In genomic region chr2:109134741-109135571, GRCh38 we compare ENCODE assay signal across 11 cellular contexts. TPM values are rescaled to one million over a fixed set of nuclear protein-coding genes. Genes with fewer than 3 reads are reported as not detected.
A peak's percentile ranks its signal among the peaks of the same experiment; 100 is the strongest.
DNase-seq lines count a peak whose midpoint lies in the region; ATAC-seq, FAIRE-seq and TF ChIP-seq lines count a peak whose summit lies in the region.
"Had no signal": no experiment of that assay in that cellular context is flagged by ENCODE, and none has a peak within 500 bp of the region (broad histone marks: within the 10 kb centered on the region; RNA-seq: fewer than 3 reads in every experiment).

No MANE protein-coding gene starts in this region.

- H3K9me3 Mint-ChIP-seq in naive B cell: no peaks in the 10 kb centered on the region

- in situ Hi-C loops in HepG2 (cut with HindIII; ENCODE audit: extremely low pct_ligation_motif_present, low pct_unique_long_range_greater_than_20kb): no loop called here

- BruUV-seq in HepG2 (replicated peaks; lab: Mats Ljungman, UMichigan): no TSS peak

- peak overlapping the region in 4 of 6 donors; percentile 45 to 88 (median 54) for H3K27ac Mint-ChIP-seq in naive B cell

- no peak for FAIRE-seq in HepG2 (lab: Jason Lieb, UNC)

- H3K27ac ChIP-seq in HepG2 (ENCODE audit: extremely low read length, insufficient read depth, low read length) (no peak overlapping the region), right atrium auricular region (no peak overlapping the region)
- H3K27ac ChIP-seq: GM23248 had no signal

- no peaks in the 10 kb centered on the region for H3K79me2 ChIP-seq in HepG2 (ENCODE audit: insufficient read depth, low read length)

- H3K4me1 ChIP-seq in HepG2 (ENCODE audit: insufficient read depth, low read length) (no peaks in the 10 kb centered on the region), right atrium auricular region (peaks cover 0 to 21% of the 10 kb centered on the region in 2 donors)

- no peak for TF ChIP-seq POLR2A in HepG2 (IDR thresholded peaks at IDR 0.05; ENCODE audit: insufficient read depth in 1 of 2, low read depth in 2 of 2, low read length in 2 of 2)

- H3K27me3 ChIP-seq in HepG2 (ENCODE audit: control insufficient read depth in 1 of 2, insufficient read depth in 2 of 2, low read length in 2 of 2) (peaks cover 2 to 47% of the 10 kb centered on the region in 2 experiments; a peak in 3 of 5 replicates), right atrium auricular region (no peaks in the 10 kb centered on the region)
- H3K27me3 ChIP-seq: adrenal gland had no signal

- H3K9me3 ChIP-seq in HepG2 (ENCODE audit: low read length) (no peaks in the 10 kb centered on the region), right atrium auricular region (no peaks in the 10 kb centered on the region)
- H3K9me3 ChIP-seq: adrenal gland had no signal

- H3K27me3 Mint-ChIP-seq in naive B cell: peaks cover 0 to 36% (median 23%) of the 10 kb centered on the region in 3 donors

- DNase-seq in GM12865 (ENCODE audit: low read depth): peak; percentile 45
- peak; percentile 25 for DNase-seq in naive B cell
- DNase-seq in NCI-H2081 treated with DMSO at 0.1 percent for 48 hours (lab: John Stamatoyannopoulos, UW): no peak
- no peak for DNase-seq in HepG2 (ENCODE audit: low spot score)
- no peak for DNase-seq in right atrium auricular region (ENCODE audit: low spot score)
- DNase-seq: GM23248, mammary epithelial cell had no signal

- H2AFZ ChIP-seq in HepG2 (ENCODE audit: low read length): no peak overlapping the region
- H2AFZ ChIP-seq: GM23248 had no signal

- no peak for TF ChIP-seq EP300 in HepG2 (IDR thresholded peaks at IDR 0.05; ENCODE audit: low read depth in 2 of 2, low read length in 2 of 2)
- TF ChIP-seq EP300 in HepG2 (CRISPR knock-in tag; IDR thresholded peaks at IDR 0.05; ENCODE audit: borderline replicate concordance): no peak

- no peak overlapping the region for H3K9ac ChIP-seq in HepG2 (ENCODE audit: insufficient read depth, low read depth, low read length)
- H3K9ac ChIP-seq: GM23248 had no signal

- no peaks in the 10 kb centered on the region for H4K20me1 ChIP-seq in HepG2 (ENCODE audit: insufficient read depth, low read length)

- TF ChIP-seq CTCF in GM12865 (IDR thresholded peaks at IDR 0.05; ENCODE audit: insufficient read depth, low read depth, low read length, missing control alignments) (no peak), HepG2 (CRISPR knock-in tag; IDR thresholded peaks at IDR 0.05) (no peak), right atrium auricular region (IDR thresholded peaks at IDR 0.05) (no peak)

- WGBS in HepG2 (ENCODE audit: low lambda C conversion rate): 37% methylated on average over 13 of the region's 15 CpGs

- no peak overlapping the region for H3K4me3 ChIP-seq in GM12865 (ENCODE audit: low read depth, low read length)
- no peak overlapping the region for H3K4me3 ChIP-seq in HepG2 (replicated peaks in 1 of 3; ENCODE audit: insufficient read depth in 1 of 3, low read depth in 2 of 3, low read length in 3 of 3)
- H3K4me3 ChIP-seq in right atrium auricular region: no peak overlapping the region
- H3K4me3 ChIP-seq: adrenal gland, GM23248 had no signal

- no peak for TF ChIP-seq RAD21 in HepG2 (CRISPR knock-in tag; IDR thresholded peaks at IDR 0.05)

- H3K36me3 ChIP-seq in HepG2 (replicated peaks in 1 of 2; ENCODE audit: control insufficient read depth in 1 of 2, insufficient read depth in 2 of 2, low read length in 2 of 2) (no peaks in the 10 kb centered on the region), right atrium auricular region (no peaks in the 10 kb centered on the region)
- H3K36me3 ChIP-seq: adrenal gland had no signal

- intact Hi-C loops in HepG2 (cut with micrococcal nuclease; ENCODE audit: unreplicated experiment): no loop called here

- peaks cover 0 to 4% of the 10 kb centered on the region in 2 donors for H3K36me3 Mint-ChIP-seq in naive B cell

- H3K4me1 Mint-ChIP-seq in naive B cell: peaks cover 9 to 60% (median 42%) of the 10 kb centered on the region in 3 donors

- ATAC-seq in GM19467 (IDR thresholded peaks at IDR 0.05; ENCODE audit: unreplicated experiment) (peak; percentile 74), HG03521 (IDR thresholded peaks at IDR 0.05; ENCODE audit: unreplicated experiment) (peak; percentile 64), naive B cell (ENCODE audit: low read depth in 2 of 2) (peak in 1 of 2 donors; percentile 48), HepG2 (no peak), HG03045 (IDR thresholded peaks at IDR 0.05; ENCODE audit: unreplicated experiment) (no peak)

- CTCF ChIA-PET in HepG2 (lab: Yijun Ruan, JAX; ENCODE audit: low intra/inter-chr PET ratio, low total read pairs): no interaction called here

- peak overlapping the region in 2 of 8 donors; percentile 7 to 62 for H3K4me3 Mint-ChIP-seq in naive B cell

- no peak overlapping the region for H3K4me2 ChIP-seq in HepG2 (ENCODE audit: low read depth, low read length)

- POLR2A ChIA-PET in HepG2 (lab: Yijun Ruan, JAX): no interaction called here

TF ChIP-seq in HepG2, 621 proteins besides CTCF, POLR2A, EP300 and RAD21:
- TF ChIP-seq PHB2 (IDR thresholded peaks at IDR 0.05; ENCODE audit: partially characterized antibody) (no peak), MBNL3 (CRISPR knock-in tag; conservative IDR thresholded peaks at IDR 0.05) (no peak), ZSCAN30 (CRISPR knock-in tag; IDR thresholded peaks at IDR 0.05) (no peak), ZNF737 (CRISPR knock-in tag; IDR thresholded peaks at IDR 0.05; ENCODE audit: borderline replicate concordance) (no peak), RFX5 (IDR thresholded peaks at IDR 0.05; ENCODE audit: low read depth, low read length) (no peak), NFE2L1 (CRISPR knock-in tag; IDR thresholded peaks at IDR 0.05; ENCODE audit: borderline replicate concordance) (no peak), ZBTB14 (CRISPR knock-in tag; IDR thresholded peaks at IDR 0.05) (no peak), HOXA5 (CRISPR knock-in tag; IDR thresholded peaks at IDR 0.05) (no peak), ZNF576 (CRISPR knock-in tag; IDR thresholded peaks at IDR 0.05) (no peak), FOXA1 (IDR thresholded peaks at IDR 0.05) (no peak), FOXA1 (CRISPR knock-in tag; IDR thresholded peaks at IDR 0.05) (no peak), KLF12 (CRISPR knock-in tag; IDR thresholded peaks at IDR 0.05; ENCODE audit: borderline replicate concordance) (no peak), CBX2 (IDR thresholded peaks at IDR 0.05; ENCODE audit: low read depth, low read length) (no peak), CBX2 (CRISPR knock-in tag; IDR thresholded peaks at IDR 0.05; ENCODE audit: low read depth) (no peak), ZNF720 (CRISPR knock-in tag; IDR thresholded peaks at IDR 0.05) (no peak), RELA (CRISPR knock-in tag; IDR thresholded peaks at IDR 0.05) (no peak), ZNF224 (CRISPR knock-in tag; IDR thresholded peaks at IDR 0.05) (no peak), ZNF75D (CRISPR knock-in tag; IDR thresholded peaks at IDR 0.05; ENCODE audit: borderline replicate concordance) (no peak), JUND (CRISPR knock-in tag; IDR thresholded peaks at IDR 0.05) (no peak), NFIC (IDR thresholded peaks at IDR 0.05; ENCODE audit: low read length) (no peak)

RNA-seq across cellular contexts. Expression of gene SH3RF3, which starts 6.0 kb away (rescaled TPM):
- polyA plus RNA-seq in naive B cell (ENCODE audit: low read depth in 6 of 6) (under 1 TPM in 5 of 6 donors, not detected in 1; 0.05 to 0.76 (median 0.64) TPM), HepG2 (2011; rRNA removed) (0.01 TPM in 1 of 2 replicates, not detected in the other)
- total RNA-seq in HepG2 (2016; rRNA removed; fragmentation: Illumina TruSeq; extraction: Trizol) (0.04 TPM in 1 of 2 replicates, not detected in the other), right atrium auricular region (1 to 10 TPM; 8.0 to 8.8 TPM)
- not detected in 2 replicates for total RNA-seq in HepG2 (2016; cell fraction: cytosol; rRNA removed; fragmentation: Illumina TruSeq; extraction: Trizol; ENCODE audit: low read depth)
- 0.02 TPM in 1 of 2 replicates, not detected in the other for total RNA-seq in HepG2 (2016; cell fraction: insoluble cytoplasmic fraction; rRNA removed; fragmentation: Illumina TruSeq; extraction: Trizol)
- not detected in 2 replicates for total RNA-seq in HepG2 (2016; cell fraction: membrane; rRNA removed; fragmentation: Illumina TruSeq; extraction: Trizol)
- total RNA-seq in HepG2 (2016; cell fraction: nucleus; rRNA removed; fragmentation: Illumina TruSeq; extraction: Trizol): not detected in 2 replicates
- polyA plus RNA-seq in HepG2 (2011; cell fraction: cytosol; rRNA removed): not detected in 2 replicates
- polyA plus RNA-seq in HepG2 (2011; cell fraction: nucleus; rRNA removed): 0.02 TPM in 1 of 2 replicates, not detected in the other
- polyA plus RNA-seq in HepG2 (2012): 0.03 and 0.05 TPM in 2 replicates
- not detected in 2 replicates for polyA plus RNA-seq in HepG2 (2016; cell fraction: cytosol; fragmentation: Illumina TruSeq; extraction: Trizol; ENCODE audit: low read depth)
- 0.03 TPM in 1 of 2 replicates, not detected in the other for polyA plus RNA-seq in HepG2 (2016; cell fraction: insoluble cytoplasmic fraction; fragmentation: Illumina TruSeq; extraction: Trizol; ENCODE audit: low read depth)
- not detected in 2 replicates for polyA plus RNA-seq in HepG2 (2016; cell fraction: membrane; fragmentation: Illumina TruSeq; extraction: Trizol; ENCODE audit: low read depth)
- not detected in 2 replicates for polyA plus RNA-seq in HepG2 (2016; cell fraction: nucleus; fragmentation: Illumina TruSeq; extraction: Trizol; ENCODE audit: insufficient read depth, low read depth)
- polyA minus RNA-seq in HepG2 (2011; rRNA and poly(A)+ RNA removed; ENCODE audit: low replicate concordance): 1.4 TPM in 1 of 2 replicates, not detected in the other
- polyA minus RNA-seq in HepG2 (2011; cell fraction: cytosol; rRNA and poly(A)+ RNA removed): not detected in 2 replicates
- 0.12 and 0.13 TPM in 2 replicates for polyA minus RNA-seq in HepG2 (2011; cell fraction: nucleus; rRNA and poly(A)+ RNA removed)

Comparison
In these comparisons a context has a peak if more than half of its experiments do, and no peak if none do; other contexts are left out.
1. DNase-seq: peak in GM12865 (single experiment) and naive B cell (single experiment); none in NCI-H2081 treated with DMSO at 0.1 percent for 48 hours (single experiment), HepG2 (single experiment) and right atrium auricular region (single experiment).
2. ATAC-seq: peak in GM19467 (single experiment) and HG03521 (single experiment); none in HepG2 (single experiment) and HG03045 (single experiment).